In genomic region chr12:27226319-27226984, GRCh38 we compare ENCODE assay signal across 10 cellular contexts. TPM values are rescaled to one million over a fixed set of nuclear protein-coding genes. Genes with fewer than 3 reads are reported as not detected.
DNase-seq lines count a peak whose midpoint lies in the region; ATAC-seq, FAIRE-seq and TF ChIP-seq lines count a peak whose summit lies in the region.
"Had no signal": no experiment of that assay in that cellular context is flagged by ENCODE, and none has a peak within 500 bp of the region (broad histone marks: within the 10 kb centered on the region; RNA-seq: fewer than 3 reads in every experiment).

No MANE protein-coding gene starts in this region.

- H3K4me2 ChIP-seq in OCI-LY3 (ENCODE audit: low read length) (peak overlapping the region; percentile 1; the same call in 1 of the 2 replicates), neural progenitor cell (peak overlapping the region; percentile 28)

- DNase-seq in GM19239 (ENCODE audit: insufficient read length, low spot score) (no peak), fibroblast of mammary gland (ENCODE audit: low read depth) (peak; percentile 19), neural progenitor cell (ENCODE audit: low spot score) (peak; percentile 47), AG08395 (ENCODE audit: low spot score) (no peak), ACHN (no peak), foreskin fibroblast (no peak)
- DNase-seq: CD4-positive, alpha-beta memory T cell; immature natural killer cell had no signal

- H3K4me1 ChIP-seq in OCI-LY3 (ENCODE audit: low read length) (peaks cover 49% of the 10 kb centered on the region), neural progenitor cell (peaks cover 10% of the 10 kb centered on the region)

- H3K4me3 ChIP-seq in OCI-LY3 (ENCODE audit: low read length) (no peak overlapping the region), fibroblast of mammary gland (ENCODE audit: control insufficient read depth, low read depth, low read length) (no peak overlapping the region), neural progenitor cell (no peak overlapping the region), foreskin fibroblast (ENCODE audit: low read depth in 1 of 2, low read length in 2 of 2) (no peak overlapping the region)

- H3K9ac ChIP-seq in OCI-LY3 (ENCODE audit: low read length) = no peak overlapping the region
- no peak overlapping the region for H3K9ac ChIP-seq in neural progenitor cell

- H3K36me3 ChIP-seq in OCI-LY3 (replicated peaks; ENCODE audit: low read depth, low read length) = peaks cover 6% of the 10 kb centered on the region
- no peaks in the 10 kb centered on the region for H3K36me3 ChIP-seq in neural progenitor cell

- H2AFZ ChIP-seq in OCI-LY3 (ENCODE audit: low read depth, low read length) = peak overlapping the region; percentile 21; the same call in 1 of the 2 replicates
- H2AFZ ChIP-seq in neural progenitor cell (replicated peaks) = peak overlapping the region; percentile 70

- peaks cover 4% of the 10 kb centered on the region for H3K9me3 Mint-ChIP-seq in neural progenitor cell
- H3K9me3 Mint-ChIP-seq: CD4-positive, alpha-beta memory T cell; immature natural killer cell had no signal

- H4K20me1 ChIP-seq in OCI-LY3 (ENCODE audit: insufficient read depth, low read length) (no peaks in the 10 kb centered on the region), neural progenitor cell (ENCODE audit: low read depth) (no peaks in the 10 kb centered on the region)

- no peaks in the 10 kb centered on the region for H3K79me2 ChIP-seq in OCI-LY3 (ENCODE audit: low read length)
- H3K79me2 ChIP-seq in neural progenitor cell (ENCODE audit: low read depth) = no peaks in the 10 kb centered on the region

- H3K27ac Mint-ChIP-seq in neural progenitor cell = peak overlapping the region; percentile 84
- H3K27ac Mint-ChIP-seq: CD4-positive, alpha-beta memory T cell; immature natural killer cell had no signal

- in situ Hi-C loops in ACHN (cut with HindIII; ENCODE audit: low pct_ligation_motif_present, low pct_unique_long_range_greater_than_20kb, low sequenced_read_pairs) = no loop called here

- no peaks in the 10 kb centered on the region for H3K27me3 Mint-ChIP-seq in neural progenitor cell (ENCODE audit: insufficient read depth, low read depth)

- H3K9me3 ChIP-seq in OCI-LY3 (ENCODE audit: insufficient read depth, low read length) = no peaks in the 10 kb centered on the region
- no peaks in the 10 kb centered on the region for H3K9me3 ChIP-seq in neural progenitor cell (ENCODE audit: low read depth)

- H3K4me1 Mint-ChIP-seq in neural progenitor cell = peaks cover 18% of the 10 kb centered on the region
- H3K4me1 Mint-ChIP-seq: CD4-positive, alpha-beta memory T cell; immature natural killer cell had no signal

- no peak overlapping the region for H3K27ac ChIP-seq in OCI-LY3 (ENCODE audit: low read length)
- H3K27ac ChIP-seq in neural progenitor cell = no peak overlapping the region

- no peak overlapping the region for H3K4me3 Mint-ChIP-seq in neural progenitor cell
- H3K4me3 Mint-ChIP-seq: CD4-positive, alpha-beta memory T cell; immature natural killer cell had no signal

- no peak for TF ChIP-seq CTCF in OCI-LY3 (IDR thresholded peaks at IDR 0.05; ENCODE audit: low read depth, low read length)
- no peak for TF ChIP-seq CTCF in fibroblast of mammary gland (conservative IDR thresholded peaks at IDR 0.05; ENCODE audit: control insufficient read depth, insufficient read depth, low read depth, low read length)
- no peak for TF ChIP-seq CTCF in neural progenitor cell (IDR thresholded peaks at IDR 0.05)
- TF ChIP-seq CTCF in foreskin fibroblast (IDR thresholded peaks at IDR 0.05; ENCODE audit: low read depth, low read length) = no peak

- no peaks in the 10 kb centered on the region for H3F3A ChIP-seq in neural progenitor cell (ENCODE audit: low read depth)

- H3K36me3 Mint-ChIP-seq in neural progenitor cell = no peaks in the 10 kb centered on the region
- H3K36me3 Mint-ChIP-seq: CD4-positive, alpha-beta memory T cell had no signal

- H3K27me3 ChIP-seq in OCI-LY3 (ENCODE audit: low read depth, low read length) (no peaks in the 10 kb centered on the region), neural progenitor cell (no peaks in the 10 kb centered on the region)

- peak; percentile 80 for FAIRE-seq in GM19239 (lab: Jason Lieb, UNC)

- no peak for ATAC-seq in HG03196 (IDR thresholded peaks at IDR 0.05; ENCODE audit: unreplicated experiment)

RNA-seq across cellular contexts. Expression of gene STK38L, which starts 17.6 kb away (rescaled TPM):
- total RNA-seq in neural progenitor cell (ENCODE audit: low replicate concordance) = 40.4 and 62.6 TPM in 2 replicates

Comparison
In these comparisons a context has a peak if more than half of its experiments do, and no peak if none do; other contexts are left out.
1. DNase-seq: peak in fibroblast of mammary gland (single experiment) and neural progenitor cell (single experiment); none in GM19239 (single experiment), AG08395 (single experiment), ACHN (single experiment) and foreskin fibroblast (0 of 2).